Comparison of ENCODE assay signal across 10 cellular contexts in the genomic region with DNA sequence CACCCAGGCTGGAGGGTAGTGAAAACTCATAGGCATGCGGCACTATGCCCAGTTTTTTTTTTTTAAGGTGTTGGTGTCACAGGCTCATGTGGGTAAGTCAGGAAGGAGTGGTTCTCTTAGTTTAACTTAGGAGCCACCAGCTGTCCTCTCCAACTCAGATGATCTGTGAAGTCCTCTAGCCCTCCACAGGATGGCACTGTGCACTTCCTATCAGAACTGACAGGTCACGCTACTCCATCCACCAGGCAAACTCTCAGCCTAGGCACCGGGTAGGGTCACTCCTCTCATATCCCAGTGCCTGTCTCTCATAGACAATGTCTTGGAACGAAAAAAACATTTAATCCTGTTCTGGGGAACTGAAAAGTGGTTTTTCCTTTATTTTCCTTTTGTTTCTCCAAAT. TPM values are rescaled to one million over a fixed set of nuclear protein-coding genes. Genes with fewer than 3 reads are reported as not detected.
DNase-seq lines count a peak whose midpoint lies in the region; ATAC-seq, FAIRE-seq and TF ChIP-seq lines count a peak whose summit lies in the region.
"Had no signal": no experiment of that assay in that cellular context is flagged by ENCODE, and none has a peak within 500 bp of the region (broad histone marks: within the 10 kb centered on the region; RNA-seq: fewer than 3 reads in every experiment).

No MANE protein-coding gene starts in this region.

- H3K9ac ChIP-seq in GM23248 (no peak overlapping the region), GM12878 (ENCODE audit: control insufficient read depth, insufficient read depth, low read length) (no peak overlapping the region), kidney (ENCODE audit: low read length in 2 of 2) (no peak overlapping the region)

- no peak overlapping the region for H3K4me3 Mint-ChIP-seq in stimulated activated naive CD8-positive, alpha-beta T cell treated with anti-CD3 and anti-CD28 coated beads, Interleukin-15, amount 100 ng/mL, for 72 hours

- H3K4me1 Mint-ChIP-seq in stimulated activated naive CD8-positive, alpha-beta T cell treated with anti-CD3 and anti-CD28 coated beads, Interleukin-15, amount 100 ng/mL, for 72 hours: peaks cover 48% of the 10 kb centered on the region

- peak; percentile 66 for TF ChIP-seq RAD21 in GM12878 (IDR thresholded peaks at IDR 0.05; ENCODE audit: insufficient read depth, low read depth, low read length)

- H3K4me3 ChIP-seq in GM23248 (no peak overlapping the region), RWPE2 (ENCODE audit: severe bottlenecking) (no peak overlapping the region), GM12878 (no peak overlapping the region), kidney (ENCODE audit: low read length in 2 of 2) (no peak overlapping the region)

- no peaks in the 10 kb centered on the region for H4K20me1 ChIP-seq in GM23248 (ENCODE audit: insufficient read depth)
- H4K20me1 ChIP-seq in GM12878 (ENCODE audit: control insufficient read depth, insufficient read depth): no peaks in the 10 kb centered on the region

- BruUV-seq in GM12878 (replicated peaks; lab: Mats Ljungman, UMichigan): no TSS peak

- H3K4me1 ChIP-seq in GM23248 (ENCODE audit: insufficient read depth): no peaks in the 10 kb centered on the region
- H3K4me1 ChIP-seq in RWPE2 (ENCODE audit: insufficient read depth, poor library complexity, severe bottlenecking): peaks cover 8% of the 10 kb centered on the region
- H3K4me1 ChIP-seq in GM12878 (ENCODE audit: control insufficient read depth, insufficient read depth, low read length): no peaks in the 10 kb centered on the region
- peaks cover 0 to 4% of the 10 kb centered on the region in 2 donors for H3K4me1 ChIP-seq in kidney (ENCODE audit: control insufficient read depth in 1 of 2, insufficient read depth in 1 of 2, low read depth in 1 of 2, low read length in 2 of 2)

- H3K9me2 ChIP-seq in GM23248 (ENCODE audit: insufficient read depth): no peaks in the 10 kb centered on the region

- RAD21 ChIA-PET in GM12878 (lab: Charles Lee; ENCODE audit: unreplicated experiment): interaction anchor here (0.6 to 3.5 kb wide), 5 partner anchors 14 to 116 kb away, joined by 3 to 23 read pairs (median 7); no protein-coding TSS in a partner anchor

- 73 to 77% methylated on average over 4 of the region's 4 CpGs for WGBS in GM23248 (ENCODE audit: low coverage in 1 of 2, low lambda C conversion rate in 2 of 2, missing lambda C conversion rate in 2 of 2), 2 experiments
- 76% methylated on average over 4 of the region's 4 CpGs for WGBS in GM12878 (ENCODE audit: insufficient coverage, insufficient replicate concordance, low lambda C conversion rate, missing lambda C conversion rate)

- H3K4me2 ChIP-seq in GM23248 (ENCODE audit: unreplicated experiment): no peak overlapping the region
- no peak overlapping the region for H3K4me2 ChIP-seq in GM12878 (ENCODE audit: control insufficient read depth, insufficient read depth)

- H3K27me3 ChIP-seq in GM23248 (replicated peaks; ENCODE audit: insufficient read depth) (no peaks in the 10 kb centered on the region), RWPE2 (ENCODE audit: insufficient read depth, poor library complexity, severe bottlenecking) (no peaks in the 10 kb centered on the region), GM12878 (replicated peaks in 1 of 2; ENCODE audit: control insufficient read depth in 2 of 2, insufficient read depth in 2 of 2, low read length in 1 of 2) (no peaks in the 10 kb centered on the region)

- FAIRE-seq in GM12878 (lab: Jason Lieb, UNC) (peak; percentile 54), kidney (lab: Jason Lieb, UNC) (no peak)
- FAIRE-seq: frontal cortex had no signal

- peak; percentile 62 for TF ChIP-seq CTCF in RWPE2 (IDR thresholded peaks at IDR 0.05; ENCODE audit: poor library complexity, severe bottlenecking)
- TF ChIP-seq CTCF in GM12878 (IDR thresholded peaks at IDR 0.05 in 2 of 3, conservative IDR thresholded peaks at IDR 0.05 in 1 of 3; ENCODE audit: control insufficient read depth in 2 of 3, extremely low read depth in 1 of 3, insufficient read depth in 1 of 3, low read depth in 3 of 3, low read length in 3 of 3): peak; percentile 48 to 65 (median 60); a peak in 4 of 6 replicates
- TF ChIP-seq CTCF in kidney (IDR thresholded peaks at IDR 0.05; ENCODE audit: borderline replicate concordance, extremely low read depth, insufficient read depth): peak; percentile 57

- no peak overlapping the region for H2AFZ ChIP-seq in GM23248
- no peak overlapping the region for H2AFZ ChIP-seq in GM12878 (ENCODE audit: control insufficient read depth, low read depth, low read length)

- no peak for TF ChIP-seq POLR2A in GM12878 (IDR thresholded peaks at IDR 0.05; ENCODE audit: low read depth, low read length)

- peak; percentile 83 for DNase-seq in Ammon's horn (ENCODE audit: low spot score)
- peak; percentile 54 for DNase-seq in GM23248
- DNase-seq in RWPE2 (ENCODE audit: low spot score): no peak
- DNase-seq in GM12878 (ENCODE audit: low read depth, low spot score): no peak
- no peak for DNase-seq in kidney
- peak; percentile 33 to 41 for DNase-seq in stimulated activated naive CD8-positive, alpha-beta T cell treated with anti-CD3 and anti-CD28 coated beads, Interleukin-15, amount 100 ng/mL, for 72 hours

- POLR2A ChIA-PET in GM12878 (lab: Charles Lee): interaction anchor here (1.0 to 2.1 kb wide), 3 partner anchors 13 to 39 kb away, joined by 3 to 5 read pairs (median 3); no protein-coding TSS in a partner anchor

- H3K79me2 ChIP-seq in GM23248 (ENCODE audit: insufficient read depth) (peaks cover 95% of the 10 kb centered on the region), GM12878 (ENCODE audit: control insufficient read depth, insufficient read depth, low read length) (peaks cover 20% of the 10 kb centered on the region)

- H3K9me3 ChIP-seq in GM23248 (ENCODE audit: low read depth): no peaks in the 10 kb centered on the region
- no peaks in the 10 kb centered on the region for H3K9me3 ChIP-seq in RWPE2 (ENCODE audit: severe bottlenecking)
- H3K9me3 ChIP-seq in GM12878 (replicated peaks; ENCODE audit: control insufficient read depth, insufficient read depth, low read length): no peaks in the 10 kb centered on the region
- H3K9me3 ChIP-seq in kidney (ENCODE audit: control insufficient read depth in 1 of 2, low read length in 2 of 2): no peaks in the 10 kb centered on the region

- H3K27ac ChIP-seq in GM23248 (no peak overlapping the region), RWPE2 (ENCODE audit: poor library complexity, severe bottlenecking) (no peak overlapping the region), GM12878 (ENCODE audit: control insufficient read depth, insufficient read depth) (no peak overlapping the region), kidney (ENCODE audit: low read depth in 2 of 2, low read length in 2 of 2) (no peak overlapping the region)

- no peaks in the 10 kb centered on the region for H3K27me3 Mint-ChIP-seq in stimulated activated naive CD8-positive, alpha-beta T cell treated with anti-CD3 and anti-CD28 coated beads, Interleukin-15, amount 100 ng/mL, for 72 hours

- ATAC-seq in RWPE2 (ENCODE audit: low read depth): peak; percentile 78
- ATAC-seq in GM12878: peak; percentile 94
- peak; percentile 93 for ATAC-seq in stimulated activated naive CD8-positive, alpha-beta T cell treated with anti-CD3 and anti-CD28 coated beads, Interleukin-15, amount 100 ng/mL, for 72 hours
- no peak for ATAC-seq in GM18873 (IDR thresholded peaks at IDR 0.05; ENCODE audit: low FRiP score, unreplicated experiment)
- ATAC-seq in HG03097 (IDR thresholded peaks at IDR 0.05; ENCODE audit: low FRiP score, unreplicated experiment): no peak

- H3F3A ChIP-seq in GM23248 (ENCODE audit: insufficient read depth): no peaks in the 10 kb centered on the region

- in situ Hi-C loops in GM23248 (cut with MboI): no loop called here
- in situ Hi-C loops in GM12878 (cut with MboI): no loop called here

- H3K9me3 Mint-ChIP-seq in stimulated activated naive CD8-positive, alpha-beta T cell treated with anti-CD3 and anti-CD28 coated beads, Interleukin-15, amount 100 ng/mL, for 72 hours: no peaks in the 10 kb centered on the region

- intact Hi-C loops in GM12878 (cut with micrococcal nuclease; ENCODE audit: unreplicated experiment): loop anchor here (10.0 kb wide), 1 partner anchor 119 kb away; no protein-coding TSS in a partner anchor
- intact Hi-C loops in kidney (cut with DNase I): no loop called here

- peaks cover 61% of the 10 kb centered on the region for H3K36me3 ChIP-seq in GM23248 (ENCODE audit: low read depth)
- peaks cover 98% of the 10 kb centered on the region for H3K36me3 ChIP-seq in RWPE2 (ENCODE audit: low read depth)
- H3K36me3 ChIP-seq in GM12878 (ENCODE audit: control insufficient read depth in 2 of 2, insufficient read depth in 2 of 2, low read length in 1 of 2): peaks cover 24 to 41% of the 10 kb centered on the region in 2 experiments
- peaks cover 45 to 46% of the 10 kb centered on the region in 2 donors for H3K36me3 ChIP-seq in kidney (ENCODE audit: control insufficient read depth in 1 of 2, insufficient read depth in 2 of 2, low read length in 2 of 2)

- peak overlapping the region in 1 of 2 donors; percentile 74 for H3K27ac Mint-ChIP-seq in stimulated activated naive CD8-positive, alpha-beta T cell treated with anti-CD3 and anti-CD28 coated beads, Interleukin-15, amount 100 ng/mL, for 72 hours

- SMC1A ChIA-PET in GM12878 (lab: Charles Lee; ENCODE audit: uncharacterized antibody, unreplicated experiment): interaction anchor here (0.7 to 3.7 kb wide), 9 partner anchors 8 to 116 kb away, joined by 3 to 26 read pairs (median 4); no protein-coding TSS in a partner anchor

- TF ChIP-seq EP300 in GM12878 (IDR thresholded peaks at IDR 0.05; ENCODE audit: borderline replicate concordance in 1 of 2, control insufficient read depth in 1 of 2, low read depth in 2 of 2, low read length in 2 of 2): no peak

- CTCF ChIA-PET in GM12878 (lab: Yijun Ruan, JAX): interaction anchor here (0.7 to 3.6 kb wide), 12 partner anchors 8 to 115 kb away, joined by 3 to 43 read pairs (median 5); no protein-coding TSS in a partner anchor

RNA-seq across cellular contexts. Expression of a gene that starts 16.5 kb away (rescaled TPM):
- total RNA-seq in GM23248 (2014; rRNA removed; shearing (Covaris generic)): 57.4 and 68.8 TPM in 2 replicates
- polyA plus RNA-seq in GM23248 (2016; fragmentation: Nextera tagmentation; extraction: Ambion mirVana) (121 and 122 TPM in 2 replicates), GM12878 (2011; rRNA removed) (100 and 159 TPM in 2 replicates), GM12878 (2014; fragmentation: Illumina TruSeq; extraction: Trizol) (127 and 140 TPM in 2 replicates), GM12878 (2014; fragmentation: Nextera tagmentation; extraction: Ambion mirVana) (10 to 100 TPM; 24.8 to 44.0 TPM), GM12878 (2014; rRNA removed) (121 TPM in 2 replicates), GM12878 (2016; fragmentation: Nextera tagmentation; extraction: Ambion mirVana) (100 to 1,000 TPM; 181 to 198 TPM), kidney (ENCODE audit: insufficient read depth, low read depth, low replicate concordance) (120 TPM)
- 427 and 452 TPM in 2 replicates for total RNA-seq in GM12878 (2013; cell fraction: nucleolus; rRNA removed)
- total RNA-seq in GM12878 (2014; rRNA removed) (103 and 107 TPM in 2 replicates), GM12878 (2014; rRNA removed; fragmentation: Illumina TruSeq; extraction: Trizol) (100 and 101 TPM in 2 replicates), GM12878 (2021) (128 and 130 TPM in 2 replicates), kidney (133 TPM)
- polyA plus RNA-seq in GM12878 (2011; ENCODE audit: low read depth): 48.1 TPM
- polyA plus RNA-seq in GM12878 (2011; cell fraction: cytosol; rRNA removed): 64.8 and 80.3 TPM in 2 replicates
- polyA plus RNA-seq in GM12878 (2011; cell fraction: nucleus; rRNA removed): 141 and 157 TPM in 2 replicates
- polyA plus RNA-seq in GM12878 (2012): 71.3 and 83.1 TPM in 2 replicates
- 62.6 and 97.0 TPM in 2 replicates for polyA minus RNA-seq in GM12878 (2011; rRNA and poly(A)+ RNA removed)
- polyA minus RNA-seq in GM12878 (2011; cell fraction: cytosol; rRNA and poly(A)+ RNA removed): 28.8 and 30.2 TPM in 2 replicates
- 52.5 and 71.7 TPM in 2 replicates for polyA minus RNA-seq in GM12878 (2011; cell fraction: nucleus; rRNA and poly(A)+ RNA removed)

RNA-seq across cellular contexts. Expression of a gene that starts 46.4 kb away (rescaled TPM):
- 11.7 and 16.8 TPM in 2 replicates for total RNA-seq in GM23248 (2014; rRNA removed; shearing (Covaris generic))
- polyA plus RNA-seq in GM23248 (2016; fragmentation: Nextera tagmentation; extraction: Ambion mirVana) (64.4 and 66.0 TPM in 2 replicates), GM12878 (2011; rRNA removed) (0.15 TPM in 1 of 2 replicates, not detected in the other), GM12878 (2014; fragmentation: Illumina TruSeq; extraction: Trizol) (not detected in 2 replicates), GM12878 (2014; fragmentation: Nextera tagmentation; extraction: Ambion mirVana) (not detected), GM12878 (2014; rRNA removed) (not detected in 2 replicates), GM12878 (2016; fragmentation: Nextera tagmentation; extraction: Ambion mirVana) (under 1 TPM in 1 of 2 experiments, not detected in 1; 0.16 TPM), kidney (ENCODE audit: insufficient read depth, low read depth, low replicate concordance) (9.0 TPM)
- 0.59 TPM in 1 of 2 replicates, not detected in the other for total RNA-seq in GM12878 (2013; cell fraction: nucleolus; rRNA removed)
- total RNA-seq in GM12878 (2014; rRNA removed) (not detected in 2 replicates), GM12878 (2014; rRNA removed; fragmentation: Illumina TruSeq; extraction: Trizol) (not detected in 2 replicates), GM12878 (2021) (0.27 and 0.49 TPM in 2 replicates), kidney (19.7 TPM)
- polyA plus RNA-seq in GM12878 (2011; ENCODE audit: low read depth): not detected
- polyA plus RNA-seq in GM12878 (2011; cell fraction: cytosol; rRNA removed): 0.07 and 0.12 TPM in 2 replicates
- 0.27 and 0.34 TPM in 2 replicates for polyA plus RNA-seq in GM12878 (2011; cell fraction: nucleus; rRNA removed)
- 0.18 and 0.32 TPM in 2 replicates for polyA plus RNA-seq in GM12878 (2012)
- polyA minus RNA-seq in GM12878 (2011; rRNA and poly(A)+ RNA removed): not detected in 2 replicates
- not detected in 2 replicates for polyA minus RNA-seq in GM12878 (2011; cell fraction: cytosol; rRNA and poly(A)+ RNA removed)
- not detected in 2 replicates for polyA minus RNA-seq in GM12878 (2011; cell fraction: nucleus; rRNA and poly(A)+ RNA removed)
- total RNA-seq: frontal cortex, temporal lobe had no signal

Comparison
In these comparisons a context has a peak if more than half of its experiments do, and no peak if none do; other contexts are left out.
1. DNase-seq: peak in Ammon's horn (single experiment), GM23248 (single experiment) and stimulated activated naive CD8-positive, alpha-beta T cell treated with anti-CD3 and anti-CD28 coated beads, Interleukin-15, amount 100 ng/mL, for 72 hours (2 of 2); none in RWPE2 (single experiment), GM12878 (single experiment) and kidney (single experiment).
2. ATAC-seq: peak in RWPE2 (single experiment), GM12878 (single experiment) and stimulated activated naive CD8-positive, alpha-beta T cell treated with anti-CD3 and anti-CD28 coated beads, Interleukin-15, amount 100 ng/mL, for 72 hours (single experiment); none in GM18873 (single experiment) and HG03097 (single experiment).
3. Peak in every context shown above with its lines, with median percentiles within 50 percentile points of each other: CTCF ChIP-seq.